ENCODE assay signal across 1 cellular context in genomic region chr10:70927221-70927943, GRCh38.
TF ChIP-seq lines count a peak whose summit lies in the region.

No MANE protein-coding gene starts in this region.

TF ChIP-seq in IMR-90, 13 proteins besides CTCF, POLR2A, EP300 and RAD21:
- TF ChIP-seq, protein P1, sequence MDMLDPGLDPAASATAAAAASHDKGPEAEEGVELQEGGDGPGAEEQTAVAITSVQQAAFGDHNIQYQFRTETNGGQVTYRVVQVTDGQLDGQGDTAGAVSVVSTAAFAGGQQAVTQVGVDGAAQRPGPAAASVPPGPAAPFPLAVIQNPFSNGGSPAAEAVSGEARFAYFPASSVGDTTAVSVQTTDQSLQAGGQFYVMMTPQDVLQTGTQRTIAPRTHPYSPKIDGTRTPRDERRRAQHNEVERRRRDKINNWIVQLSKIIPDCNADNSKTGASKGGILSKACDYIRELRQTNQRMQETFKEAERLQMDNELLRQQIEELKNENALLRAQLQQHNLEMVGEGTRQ (IDR thresholded peaks at IDR 0.05; ENCODE audit: low read depth, low read length), result no peak
- TF ChIP-seq CEBPB (IDR thresholded peaks at IDR 0.05; ENCODE audit: low read depth, low read length) (no peak), CHD1 (IDR thresholded peaks at IDR 0.05; ENCODE audit: low read depth, low read length) (no peak), FOS (IDR thresholded peaks at IDR 0.05; ENCODE audit: low read depth, low read length) (no peak), MAZ (IDR thresholded peaks at IDR 0.05; ENCODE audit: borderline replicate concordance, low read depth, low read length) (no peak), ELK1 (IDR thresholded peaks at IDR 0.05; ENCODE audit: borderline replicate concordance, low read depth, low read length) (no peak), MAFK (IDR thresholded peaks at IDR 0.05; ENCODE audit: low read depth, low read length) (no peak), BHLHE40 (IDR thresholded peaks at IDR 0.05; ENCODE audit: low read depth, low read length) (no peak), SMC3 (IDR thresholded peaks at IDR 0.05; ENCODE audit: low read depth, low read length) (no peak), NFE2L2 (IDR thresholded peaks at IDR 0.05; ENCODE audit: low read depth, low read length) (no peak), MXI1 (IDR thresholded peaks at IDR 0.05; ENCODE audit: borderline replicate concordance, low read depth, low read length) (no peak)
